29 cellular contexts compared by ENCODE assay signal in the genomic region with DNA sequence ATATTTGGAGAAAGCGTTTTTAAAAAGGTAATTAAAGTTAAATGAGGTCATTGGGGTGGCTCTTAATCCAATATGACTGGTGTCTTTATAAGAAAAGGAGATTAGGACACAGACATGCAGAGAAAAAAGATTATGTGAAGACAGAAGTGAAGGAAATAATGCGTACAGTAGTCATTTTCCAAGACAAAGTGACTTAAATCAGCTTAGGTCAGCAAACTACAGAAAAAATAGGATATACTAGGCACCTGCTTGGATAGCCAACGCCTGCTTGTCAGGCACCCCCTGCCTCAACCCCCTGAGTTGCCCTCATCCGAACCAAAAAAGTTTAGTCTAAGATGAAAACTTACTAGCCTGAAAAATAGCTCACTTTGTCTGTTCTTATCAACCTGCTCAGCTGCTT. TPM values are rescaled to one million over a fixed set of nuclear protein-coding genes. Genes with fewer than 3 reads are reported as not detected.
DNase-seq lines count a peak whose midpoint lies in the region; ATAC-seq, FAIRE-seq and TF ChIP-seq lines count a peak whose summit lies in the region.
"Had no signal": no experiment of that assay in that cellular context is flagged by ENCODE, and none has a peak within 500 bp of the region (broad histone marks: within the 10 kb centered on the region; RNA-seq: fewer than 3 reads in every experiment).

No MANE protein-coding gene starts in this region.

- TF ChIP-seq CTCF in HepG2 (CRISPR knock-in tag; IDR thresholded peaks at IDR 0.05), result no peak
- TF ChIP-seq CTCF in right lobe of liver (IDR thresholded peaks at IDR 0.05), result no peak
- no peak for TF ChIP-seq CTCF in IMR-90 (conservative IDR thresholded peaks at IDR 0.05; ENCODE audit: low read depth, low read length)
- TF ChIP-seq CTCF in omental fat pad (IDR thresholded peaks at IDR 0.05), result no peak
- TF ChIP-seq CTCF in esophagus squamous epithelium (IDR thresholded peaks at IDR 0.05), result no peak
- no peak for TF ChIP-seq CTCF in gastroesophageal sphincter (IDR thresholded peaks at IDR 0.05)

- POLR2A ChIA-PET in HepG2 (lab: Yijun Ruan, JAX) (no interaction called here), IMR-90 (lab: Charles Lee; ENCODE audit: unreplicated experiment) (no interaction called here)

- H4K8ac ChIP-seq in IMR-90 (ENCODE audit: low read depth in 2 of 2, low read length in 2 of 2), result no peak overlapping the region

- no peak overlapping the region for H2AK9ac ChIP-seq in IMR-90 (replicated peaks; ENCODE audit: low read depth, low read length, poor library complexity)

- no peak overlapping the region for H3K4me3 ChIP-seq in HepG2 (replicated peaks in 1 of 3; ENCODE audit: insufficient read depth in 1 of 3, low read depth in 2 of 3, low read length in 3 of 3)
- H3K4me3 ChIP-seq in right lobe of liver, result no peak overlapping the region
- no peak overlapping the region for H3K4me3 ChIP-seq in IMR-90 (ENCODE audit: insufficient read depth, low read depth, low read length)
- no peak overlapping the region for H3K4me3 ChIP-seq in esophagus squamous epithelium
- no peak overlapping the region for H3K4me3 ChIP-seq in gastroesophageal sphincter
- H3K4me3 ChIP-seq: BLaER1, GM12878 had no signal

- H3K56ac ChIP-seq in IMR-90 (ENCODE audit: extremely low read depth, insufficient read depth, low read length), result no peak overlapping the region

- no peak for TF ChIP-seq EP300 in HepG2 (IDR thresholded peaks at IDR 0.05; ENCODE audit: low read depth in 2 of 2, low read length in 2 of 2)
- TF ChIP-seq EP300 in HepG2 (CRISPR knock-in tag; IDR thresholded peaks at IDR 0.05; ENCODE audit: borderline replicate concordance), result no peak
- no peak for TF ChIP-seq EP300 in gastroesophageal sphincter (IDR thresholded peaks at IDR 0.05)

- H2BK15ac ChIP-seq in IMR-90 (ENCODE audit: low read depth, low read length), result no peak overlapping the region

- H2BK20ac ChIP-seq in IMR-90 (ENCODE audit: low read depth, low read length), result no peak overlapping the region

- H2BK5ac ChIP-seq in IMR-90 (ENCODE audit: low read depth, low read length, poor library complexity, severe bottlenecking), result no peak overlapping the region

- no peak overlapping the region for H3K23ac ChIP-seq in IMR-90 (ENCODE audit: low read depth, low read length)

- no peaks in the 10 kb centered on the region for H3K27me3 ChIP-seq in HepG2 (ENCODE audit: control insufficient read depth in 1 of 2, insufficient read depth in 2 of 2, low read length in 2 of 2)
- H3K27me3 ChIP-seq in right lobe of liver, result no peaks in the 10 kb centered on the region
- H3K27me3 ChIP-seq in IMR-90 (ENCODE audit: control insufficient read depth, insufficient read depth, low read length), result no peaks in the 10 kb centered on the region; the same call in 1 of the 2 replicates
- H3K27me3 ChIP-seq in esophagus squamous epithelium, result no peaks in the 10 kb centered on the region
- no peaks in the 10 kb centered on the region for H3K27me3 ChIP-seq in gastroesophageal sphincter
- H3K27me3 ChIP-seq: BE2C, BLaER1 had no signal

- H4K91ac ChIP-seq in IMR-90 (ENCODE audit: insufficient read depth, low read depth, low read length), result no peak overlapping the region

- H3K79me1 ChIP-seq in IMR-90 (ENCODE audit: low read depth in 1 of 2, low read length in 2 of 2), result no peaks in the 10 kb centered on the region

- no peak for TF ChIP-seq RAD21 in HepG2 (CRISPR knock-in tag; IDR thresholded peaks at IDR 0.05)
- no peak for TF ChIP-seq RAD21 in IMR-90 (IDR thresholded peaks at IDR 0.05; ENCODE audit: low read length)

- no peak overlapping the region for H3K4me2 ChIP-seq in HepG2 (ENCODE audit: low read depth, low read length)
- H3K4me2 ChIP-seq in IMR-90 (ENCODE audit: low read depth, low read length), result no peak overlapping the region
- H3K4me2 ChIP-seq: BLaER1 had no signal

- WGBS in HepG2 (ENCODE audit: low lambda C conversion rate), result 15% methylated on average over 4 of the region's 4 CpGs
- WGBS in right lobe of liver (ENCODE audit: insufficient coverage, low coverage, low lambda C conversion rate, missing lambda C conversion rate), result 47% methylated on average over 4 of the region's 4 CpGs
- no CpG with 5 or more reads among the region's 4 CpGs for WGBS in IMR-90 (ENCODE audit: extremely low coverage in 2 of 2, insufficient read length in 1 of 2), 2 experiments
- WGBS in esophagus squamous epithelium, 2 donors, result 64 to 82% methylated on average over 4 of the region's 4 CpGs
- WGBS in gastroesophageal sphincter (ENCODE audit: low coverage in 1 of 2), 2 donors, result 70 to 94% methylated on average over 2 to 3 of the region's 4 CpGs

- no peaks in the 10 kb centered on the region for H3K9me1 ChIP-seq in IMR-90 (ENCODE audit: insufficient read depth, low read length)

- no peak for DNase-seq in HepG2 (ENCODE audit: low spot score)
- no peak for DNase-seq in right lobe of liver
- DNase-seq in IMR-90, result no peak
- DNase-seq in NCI-H82 treated with DMSO at 0.1 percent for 48 hours (lab: John Stamatoyannopoulos, UW; ENCODE audit: unreplicated experiment), result peak; percentile 64
- DNase-seq in omental fat pad (ENCODE audit: low spot score), result no peak
- no peak for DNase-seq in esophagus squamous epithelium (lab: John Stamatoyannopoulos, UW)
- DNase-seq: ACHN; BE2C; C1 segment of cervical spinal cord; CD4-positive, alpha-beta memory T cell; CD4-positive, CD25-positive, alpha-beta regulatory T cell; CD8-positive, alpha-beta memory T cell; COR-L47; DMS 273 treated with DMSO at 0.1 percent for 48 hours; DMS153; DMS53; DMS79; DND-41; EL; GDM1 had no signal

- H3K27ac ChIP-seq in HepG2 (ENCODE audit: extremely low read length, insufficient read depth, low read length), result no peak overlapping the region
- no peak overlapping the region for H3K27ac ChIP-seq in right lobe of liver
- no peak overlapping the region for H3K27ac ChIP-seq in IMR-90 (ENCODE audit: insufficient read depth, low read length)
- H3K27ac ChIP-seq in esophagus squamous epithelium, result no peak overlapping the region
- H3K27ac ChIP-seq in gastroesophageal sphincter, result no peak overlapping the region
- H3K27ac ChIP-seq: 22Rv1, BLaER1 had no signal

- TF ChIP-seq POLR2A in HepG2 (IDR thresholded peaks at IDR 0.05; ENCODE audit: insufficient read depth in 1 of 2, low read depth in 2 of 2, low read length in 2 of 2) (no peak), right lobe of liver (IDR thresholded peaks at IDR 0.05) (no peak), IMR-90 (IDR thresholded peaks at IDR 0.05; ENCODE audit: low read depth, low read length) (no peak), esophagus squamous epithelium (IDR thresholded peaks at IDR 0.05) (no peak), gastroesophageal sphincter (IDR thresholded peaks at IDR 0.05) (no peak)

- intact Hi-C loops in HepG2 (cut with micrococcal nuclease; ENCODE audit: unreplicated experiment) (no loop called here), right lobe of liver (cut with DNase I) (no loop called here), IMR-90 (cut with micrococcal nuclease) (loop anchor here (10.0 kb wide), 1 partner anchor 62 kb away; no protein-coding TSS in a partner anchor), esophagus squamous epithelium (cut with DNase I) (no loop called here)

- CTCF ChIA-PET in HepG2 (lab: Yijun Ruan, JAX; ENCODE audit: low intra/inter-chr PET ratio, low total read pairs) (no interaction called here), IMR-90 (lab: Yijun Ruan, JAX) (no interaction called here)

- H3K79me2 ChIP-seq in HepG2 (ENCODE audit: insufficient read depth, low read length), result no peaks in the 10 kb centered on the region

- H2AFZ ChIP-seq in HepG2 (ENCODE audit: low read length) (no peak overlapping the region), IMR-90 (replicated peaks; ENCODE audit: low read length, poor library complexity) (no peak overlapping the region)

- H4K20me1 ChIP-seq in HepG2 (ENCODE audit: insufficient read depth, low read length), result no peaks in the 10 kb centered on the region
- H4K20me1 ChIP-seq in IMR-90 (ENCODE audit: insufficient read depth, low read length), result no peaks in the 10 kb centered on the region
- H4K20me1 ChIP-seq: BLaER1 had no signal

- H3K4ac ChIP-seq in IMR-90 (ENCODE audit: low read depth, low read length), result no peak overlapping the region

- H3K4me1 ChIP-seq in HepG2 (ENCODE audit: insufficient read depth, low read length) (no peaks in the 10 kb centered on the region), right lobe of liver (no peaks in the 10 kb centered on the region), IMR-90 (ENCODE audit: control insufficient read depth, insufficient read depth, low read length) (no peaks in the 10 kb centered on the region), esophagus squamous epithelium (no peaks in the 10 kb centered on the region), gastroesophageal sphincter (no peaks in the 10 kb centered on the region)
- H3K4me1 ChIP-seq: BE2C, BLaER1 had no signal

- H4K5ac ChIP-seq in IMR-90 (ENCODE audit: low read depth, low read length), result no peak overlapping the region

- FAIRE-seq in HepG2 (lab: Jason Lieb, UNC), result no peak
- FAIRE-seq: GM12878, GM12892, GM18507 had no signal

- H2BK120ac ChIP-seq in IMR-90 (ENCODE audit: low read depth, low read length), result no peak overlapping the region

- dilution Hi-C loops in IMR-90 (cut with HindIII; ENCODE audit: low sequenced_read_pairs, unreplicated experiment), result no loop called here

- no peak for ATAC-seq in HepG2
- ATAC-seq in right lobe of liver, result no peak
- no peak for ATAC-seq in IMR-90 (ENCODE audit: low read depth)
- ATAC-seq in omental fat pad (ENCODE audit: low FRiP score), result no peak
- ATAC-seq in gastroesophageal sphincter, result no peak
- ATAC-seq: GM12878 had no signal

- H3K18ac ChIP-seq in IMR-90 (ENCODE audit: low read depth, low read length), result no peak overlapping the region

- H3K9ac ChIP-seq in HepG2 (ENCODE audit: insufficient read depth, low read depth, low read length), result no peak overlapping the region
- no peak overlapping the region for H3K9ac ChIP-seq in IMR-90 (ENCODE audit: low read depth, low read length)
- H3K9ac ChIP-seq: BLaER1 had no signal

- H3K36me3 ChIP-seq in HepG2 (replicated peaks in 1 of 2; ENCODE audit: control insufficient read depth in 1 of 2, insufficient read depth in 2 of 2, low read length in 2 of 2), result no peaks in the 10 kb centered on the region
- H3K36me3 ChIP-seq in right lobe of liver, result no peaks in the 10 kb centered on the region
- H3K36me3 ChIP-seq in IMR-90 (ENCODE audit: control insufficient read depth, insufficient read depth, low read length), result no peaks in the 10 kb centered on the region
- H3K36me3 ChIP-seq in esophagus squamous epithelium, result no peaks in the 10 kb centered on the region
- no peaks in the 10 kb centered on the region for H3K36me3 ChIP-seq in gastroesophageal sphincter
- H3K36me3 ChIP-seq: BE2C, BLaER1 had no signal

- no peak overlapping the region for H3K14ac ChIP-seq in IMR-90 (replicated peaks; ENCODE audit: low read depth, low read length)

- BruUV-seq in HepG2 (replicated peaks; lab: Mats Ljungman, UMichigan), result no TSS peak
- no TSS peak for BruUV-seq in IMR-90 (replicated peaks; lab: Mats Ljungman, UMichigan)

- H3K9me3 ChIP-seq in HepG2 (ENCODE audit: low read length), result peaks cover 19% of the 10 kb centered on the region
- H3K9me3 ChIP-seq in right lobe of liver, result no peaks in the 10 kb centered on the region
- H3K9me3 ChIP-seq in IMR-90 (ENCODE audit: control insufficient read depth, insufficient read depth, low read length), result no peaks in the 10 kb centered on the region
- peaks cover 0 to 8% (median 0%) of the 10 kb centered on the region in 3 donors for H3K9me3 ChIP-seq in esophagus squamous epithelium
- peaks cover 0 to 7% (median 0%) of the 10 kb centered on the region in 3 donors for H3K9me3 ChIP-seq in gastroesophageal sphincter
- H3K9me3 ChIP-seq: BE2C had no signal

- in situ Hi-C loops in HepG2 (cut with HindIII; ENCODE audit: extremely low pct_ligation_motif_present, low pct_unique_long_range_greater_than_20kb), result no loop called here
- in situ Hi-C loops in IMR-90 (cut with MboI; ENCODE audit: low sequenced_read_pairs), result no loop called here

- no peak overlapping the region for H2AK5ac ChIP-seq in IMR-90 (ENCODE audit: low read depth, low read length)

RNA-seq across cellular contexts. Expression of gene SPAG17, which starts 58.2 kb away (rescaled TPM):
- total RNA-seq in HepG2 (2016; rRNA removed; fragmentation: Illumina TruSeq; extraction: Trizol), result not detected in 2 replicates
- total RNA-seq in HepG2 (2016; cell fraction: cytosol; rRNA removed; fragmentation: Illumina TruSeq; extraction: Trizol; ENCODE audit: low read depth), result not detected in 2 replicates
- not detected in 2 replicates for total RNA-seq in HepG2 (2016; cell fraction: insoluble cytoplasmic fraction; rRNA removed; fragmentation: Illumina TruSeq; extraction: Trizol)
- not detected in 2 replicates for total RNA-seq in HepG2 (2016; cell fraction: membrane; rRNA removed; fragmentation: Illumina TruSeq; extraction: Trizol)
- total RNA-seq in HepG2 (2016; cell fraction: nucleus; rRNA removed; fragmentation: Illumina TruSeq; extraction: Trizol), result not detected in 2 replicates
- polyA plus RNA-seq in HepG2 (2011; rRNA removed), result not detected in 2 replicates
- not detected in 2 replicates for polyA plus RNA-seq in HepG2 (2011; cell fraction: cytosol; rRNA removed)
- polyA plus RNA-seq in HepG2 (2011; cell fraction: nucleus; rRNA removed), result not detected in 2 replicates
- not detected in 2 replicates for polyA plus RNA-seq in HepG2 (2012)
- not detected in 2 replicates for polyA plus RNA-seq in HepG2 (2016; cell fraction: cytosol; fragmentation: Illumina TruSeq; extraction: Trizol; ENCODE audit: low read depth)
- not detected in 2 replicates for polyA plus RNA-seq in HepG2 (2016; cell fraction: insoluble cytoplasmic fraction; fragmentation: Illumina TruSeq; extraction: Trizol; ENCODE audit: low read depth)
- polyA plus RNA-seq in HepG2 (2016; cell fraction: membrane; fragmentation: Illumina TruSeq; extraction: Trizol; ENCODE audit: low read depth), result not detected in 2 replicates
- polyA plus RNA-seq in HepG2 (2016; cell fraction: nucleus; fragmentation: Illumina TruSeq; extraction: Trizol; ENCODE audit: insufficient read depth, low read depth), result not detected in 2 replicates
- not detected in 2 replicates for polyA minus RNA-seq in HepG2 (2011; rRNA and poly(A)+ RNA removed; ENCODE audit: low replicate concordance)
- polyA minus RNA-seq in HepG2 (2011; cell fraction: cytosol; rRNA and poly(A)+ RNA removed), result not detected in 2 replicates
- not detected in 2 replicates for polyA minus RNA-seq in HepG2 (2011; cell fraction: nucleus; rRNA and poly(A)+ RNA removed)
- under 1 TPM in 1 of 6 experiments, not detected in 5; 0.18 TPM for total RNA-seq in right lobe of liver
- under 0.01 TPM in 1 of 2 replicates, not detected in the other for total RNA-seq in IMR-90 (2012; rRNA removed)
- polyA plus RNA-seq in IMR-90 (2012; rRNA removed), result 0.10 TPM in 1 of 2 replicates, not detected in the other
- polyA plus RNA-seq in IMR-90 (2012; cell fraction: cytosol; rRNA removed), result not detected in 2 replicates
- 0.01 TPM in 1 of 2 replicates, not detected in the other for polyA plus RNA-seq in IMR-90 (2012; cell fraction: nucleus; rRNA removed; ENCODE audit: low replicate concordance)
- total RNA-seq in omental fat pad, result 1 to 10 TPM in 1 of 4 donors, under 1 TPM in 2, not detected in 1; 0.16 to 1.2 (median 0.24) TPM
- total RNA-seq in esophagus squamous epithelium, result 10 to 100 TPM in 3 of 4 donors, 1 to 10 TPM in 1; 8.8 to 20.9 (median 13.8) TPM
- 1 to 10 TPM in 1 of 4 donors, under 1 TPM in 3; 0.13 to 2.2 (median 0.42) TPM for total RNA-seq in gastroesophageal sphincter
- total RNA-seq: A673; CD4-positive, alpha-beta memory T cell; CD4-positive, CD25-positive, alpha-beta regulatory T cell; CD8-positive, alpha-beta memory T cell; Daoy; GM12878 had no signal
- polyA plus RNA-seq: AG04450; CD4-positive, alpha-beta memory T cell; CD4-positive, CD25-positive, alpha-beta regulatory T cell; CD8-positive, alpha-beta memory T cell had no signal
